ENCODE assay signal across 1 cellular context in genomic region chr16:86593913-86594312, GRCh38.
A peak's percentile ranks its signal among the peaks of the same experiment; 100 is the strongest.
TF ChIP-seq lines count a peak whose summit lies in the region.

No MANE protein-coding gene starts in this region.

TF ChIP-seq in HepG2, 621 proteins besides CTCF, POLR2A, EP300 and RAD21:
- TF ChIP-seq EZH2 (conservative IDR thresholded peaks at IDR 0.05; ENCODE audit: low read depth, low read length): peak; percentile 57; the same call in 1 of the 2 replicates
- no peak for TF ChIP-seq YEATS2 (CRISPR knock-in tag; IDR thresholded peaks at IDR 0.05; ENCODE audit: borderline replicate concordance)
